2 cellular contexts compared by ENCODE assay signal in genomic region chr14:21486640-21487087, GRCh38.
TF ChIP-seq lines count a peak whose summit lies in the region.

No MANE protein-coding gene starts in this region.

TF ChIP-seq in SK-N-SH treated with all-trans-retinoic acid at 6 μM for 48 hours, 23 proteins besides CTCF, POLR2A, EP300 and RAD21:
- TF ChIP-seq ARNTL (CRISPR knock-in tag; IDR thresholded peaks at IDR 0.05; ENCODE audit: borderline replicate concordance, low read depth) (no peak), ESRRG (CRISPR knock-in tag; IDR thresholded peaks at IDR 0.05) (no peak), ZFP30 (CRISPR knock-in tag; IDR thresholded peaks at IDR 0.05) (no peak), CSDC2 (CRISPR knock-in tag; IDR thresholded peaks at IDR 0.05) (no peak), SNAI2 (CRISPR knock-in tag; IDR thresholded peaks at IDR 0.05) (no peak), ISL1 (CRISPR knock-in tag; IDR thresholded peaks at IDR 0.05) (no peak), ZC3H10 (CRISPR knock-in tag; IDR thresholded peaks at IDR 0.05) (no peak), ZNF8 (CRISPR knock-in tag; IDR thresholded peaks at IDR 0.05) (no peak)

TF ChIP-seq in SK-N-SH, 30 proteins besides CTCF, POLR2A, EP300 and RAD21:
- TF ChIP-seq NFIC (IDR thresholded peaks at IDR 0.05; ENCODE audit: borderline replicate concordance) (no peak), RCOR1 (IDR thresholded peaks at IDR 0.05; ENCODE audit: low read length) (no peak), FOXJ3 (CRISPR knock-in tag; IDR thresholded peaks at IDR 0.05) (no peak), IRF3 (IDR thresholded peaks at IDR 0.05; ENCODE audit: low read depth, low read length) (no peak)
TF ChIP-seq in SK-N-SH: peak in this region for 0.
